Comparison of ENCODE assay signal across 9 cellular contexts in the genomic region with DNA sequence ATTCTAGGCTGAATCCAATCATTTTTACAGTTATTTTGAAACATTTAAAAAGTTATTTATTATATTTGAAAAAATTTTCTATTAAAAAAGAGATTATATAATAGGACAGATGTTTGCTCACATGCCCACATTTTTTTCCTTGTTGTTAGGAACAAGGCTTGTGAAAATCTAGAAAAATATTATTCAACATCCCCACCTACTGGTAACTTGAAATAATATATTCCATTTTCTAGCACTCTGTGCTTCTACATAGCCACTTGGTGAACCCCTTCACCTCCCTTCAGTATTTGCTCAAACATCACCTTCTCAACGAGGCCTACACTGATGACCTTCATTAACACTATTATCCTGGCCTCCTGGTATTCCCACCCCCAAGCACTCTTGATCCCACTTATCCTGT. TPM values are rescaled to one million over a fixed set of nuclear protein-coding genes. Genes with fewer than 3 reads are reported as not detected.
DNase-seq lines count a peak whose midpoint lies in the region; ATAC-seq and FAIRE-seq lines count a peak whose summit lies in the region.
"Had no signal": no experiment of that assay in that cellular context is flagged by ENCODE, and none has a peak within 500 bp of the region (broad histone marks: within the 10 kb centered on the region; RNA-seq: fewer than 3 reads in every experiment).

No MANE protein-coding gene starts in this region.

- DNase-seq in HS-5 (ENCODE audit: low read depth) (peak; percentile 18), RPMI7951 (ENCODE audit: low read depth) (peak; percentile 42), frontal cortex (ENCODE audit: low spot score in 2 of 2) (peak in 1 of 2 donors; percentile 10), immature natural killer cell (no peak), NK-92 (lab: John Stamatoyannopoulos, UW; ENCODE audit: unreplicated experiment) (no peak), activated gamma-delta T cell (lab: John Stamatoyannopoulos, UW) (no peak)

- H3K9me3 Mint-ChIP-seq in immature natural killer cell, result peaks cover 0 to 8% (median 3%) of the 10 kb centered on the region in 6 donors
- H3K9me3 Mint-ChIP-seq: T-helper 1 cell treated with Interleukin-12 subunit alpha and Interleukin-12 subunit beta and Interleukin-4 antibody, amounts not matched to agents 30 μg/mL and 1 μg/mL, for 36 hours had no signal

- H3K4me1 Mint-ChIP-seq in immature natural killer cell, result no peaks in the 10 kb centered on the region

- no peak overlapping the region for H3K27ac Mint-ChIP-seq in immature natural killer cell
- H3K27ac Mint-ChIP-seq: T-helper 1 cell treated with Interleukin-12 subunit alpha and Interleukin-12 subunit beta and Interleukin-4 antibody, amounts not matched to agents 30 μg/mL and 1 μg/mL, for 36 hours had no signal

- no peaks in the 10 kb centered on the region for H3K27me3 Mint-ChIP-seq in immature natural killer cell (ENCODE audit: low read depth in 3 of 3)

- peak; percentile 62 for ATAC-seq in GM18499 (IDR thresholded peaks at IDR 0.05; ENCODE audit: insufficient read depth, unreplicated experiment)

- H3K4me3 Mint-ChIP-seq in immature natural killer cell, result no peak overlapping the region
- H3K4me3 Mint-ChIP-seq: T-helper 1 cell treated with Interleukin-12 subunit alpha and Interleukin-12 subunit beta and Interleukin-4 antibody, amounts not matched to agents 30 μg/mL and 1 μg/mL, for 36 hours had no signal

- H3K36me3 Mint-ChIP-seq in immature natural killer cell, result no peaks in the 10 kb centered on the region

- FAIRE-seq in frontal cortex (lab: Jason Lieb, UNC), result peak; percentile 74

RNA-seq across cellular contexts. Expression of gene GPRC6A, which starts 18.4 kb away (rescaled TPM):
- total RNA-seq in RPMI7951 (2014; rRNA removed; shearing (Covaris generic)), result not detected in 2 replicates
- not detected for total RNA-seq in frontal cortex
- not detected for polyA plus RNA-seq in immature natural killer cell
- total RNA-seq: pulmonary artery endothelial cell had no signal

RNA-seq across cellular contexts. Expression of gene RFX6, which starts 29.8 kb away (rescaled TPM):
- total RNA-seq in RPMI7951 (2014; rRNA removed; shearing (Covaris generic)), result not detected in 2 replicates
- not detected for total RNA-seq in frontal cortex
- polyA plus RNA-seq in immature natural killer cell, result not detected
- total RNA-seq: pulmonary artery endothelial cell had no signal

Comparison
In these comparisons a context has a peak if more than half of its experiments do, and no peak if none do; other contexts are left out.
1. DNase-seq: peak in HS-5 (single experiment) and RPMI7951 (single experiment); none in immature natural killer cell (0 of 3), NK-92 (single experiment) and activated gamma-delta T cell (single experiment).